ENCODE assay signal across 1 cellular context in genomic region chr2:231037202-231037730, GRCh38.
A peak's percentile ranks its signal among the peaks of the same experiment; 100 is the strongest.
TF ChIP-seq lines count a peak whose summit lies in the region.

TSS of gene C2orf72 (plus strand) at chr2:231037523. CDS start at chr2:231037566, 43 bp downstream.

TF ChIP-seq in HepG2, 621 proteins besides CTCF, POLR2A, EP300 and RAD21 (continued from another document and continues in another):
- TF ChIP-seq ZBED4 (CRISPR knock-in tag; IDR thresholded peaks at IDR 0.05; ENCODE audit: borderline replicate concordance) (no peak), ZMYM3 (CRISPR knock-in tag; IDR thresholded peaks at IDR 0.05) (peak; percentile 74), CEBPG (CRISPR knock-in tag; IDR thresholded peaks at IDR 0.05) (no peak), ZNF550 (CRISPR knock-in tag; IDR thresholded peaks at IDR 0.05; ENCODE audit: borderline replicate concordance) (no peak), AKNA (CRISPR knock-in tag; IDR thresholded peaks at IDR 0.05; ENCODE audit: borderline replicate concordance) (no peak), NKX3-1 (CRISPR knock-in tag; IDR thresholded peaks at IDR 0.05) (no peak; the same call in 1 of the 2 replicates), SMAD1 (CRISPR knock-in tag; IDR thresholded peaks at IDR 0.05; ENCODE audit: borderline replicate concordance, low read depth) (0 out of 2 replicates have a peak, but pooled peaks have one; percentile 19), EHMT2 (IDR thresholded peaks at IDR 0.05; ENCODE audit: borderline replicate concordance, low read depth, low read length) (no peak), JDP2 (CRISPR knock-in tag; IDR thresholded peaks at IDR 0.05; ENCODE audit: borderline replicate concordance) (peak; percentile 66; the same call in 1 of the 2 replicates), TEAD3 (CRISPR knock-in tag; optimal IDR thresholded peaks at IDR 0.05; ENCODE audit: borderline replicate concordance) (no peak), PHF8 (CRISPR knock-in tag; IDR thresholded peaks at IDR 0.05) (no peak), ZSCAN9 (CRISPR knock-in tag; IDR thresholded peaks at IDR 0.05; ENCODE audit: borderline replicate concordance) (no peak), ZNF773 (CRISPR knock-in tag; IDR thresholded peaks at IDR 0.05; ENCODE audit: borderline replicate concordance) (no peak), ZNF784 (CRISPR knock-in tag; IDR thresholded peaks at IDR 0.05; ENCODE audit: borderline replicate concordance) (no peak), JUND (CRISPR knock-in tag; IDR thresholded peaks at IDR 0.05) (no peak), ZNF709 (CRISPR knock-in tag; IDR thresholded peaks at IDR 0.05) (no peak), RBM39 (IDR thresholded peaks at IDR 0.05; ENCODE audit: low read depth, low read length, poor library complexity, severe bottlenecking) (no peak), NFRKB (IDR thresholded peaks at IDR 0.05) (no peak), PHF5A (CRISPR knock-in tag; IDR thresholded peaks at IDR 0.05; ENCODE audit: low read depth, unreplicated experiment) (no peak), HNF4G (IDR thresholded peaks at IDR 0.05; ENCODE audit: borderline replicate concordance, low read depth, low read length) (no peak), HNF4G (CRISPR knock-in tag; IDR thresholded peaks at IDR 0.05; ENCODE audit: borderline replicate concordance, low read depth) (0 out of 2 replicates have a peak, but pooled peaks have one; percentile 24), DDIT3 (CRISPR knock-in tag; IDR thresholded peaks at IDR 0.05) (no peak), SNAPC2 (CRISPR knock-in tag; IDR thresholded peaks at IDR 0.05) (no peak), KLF6 (CRISPR knock-in tag; IDR thresholded peaks at IDR 0.05) (0 out of 2 replicates have a peak, but pooled peaks have one; percentile 26), ZNF720 (CRISPR knock-in tag; IDR thresholded peaks at IDR 0.05) (no peak), NBN (conservative IDR thresholded peaks at IDR 0.05) (no peak), FOSL1 (CRISPR knock-in tag; IDR thresholded peaks at IDR 0.05; ENCODE audit: borderline replicate concordance) (no peak), ZNF615 (CRISPR knock-in tag; IDR thresholded peaks at IDR 0.05; ENCODE audit: borderline replicate concordance) (no peak), ZBTB21 (CRISPR knock-in tag; IDR thresholded peaks at IDR 0.05) (no peak), ZNF83 (CRISPR knock-in tag; IDR thresholded peaks at IDR 0.05; ENCODE audit: borderline replicate concordance) (no peak), PCBP2 (optimal IDR thresholded peaks at IDR 0.05; ENCODE audit: low read depth, low read length, poor library complexity, severe bottlenecking) (no peak), TCF7 (IDR thresholded peaks at IDR 0.05; ENCODE audit: low read depth) (no peak), SNAPC4 (CRISPR knock-in tag; IDR thresholded peaks at IDR 0.05) (no peak), RFX3 (CRISPR knock-in tag; IDR thresholded peaks at IDR 0.05) (no peak)
- TF ChIP-seq, protein P1, sequence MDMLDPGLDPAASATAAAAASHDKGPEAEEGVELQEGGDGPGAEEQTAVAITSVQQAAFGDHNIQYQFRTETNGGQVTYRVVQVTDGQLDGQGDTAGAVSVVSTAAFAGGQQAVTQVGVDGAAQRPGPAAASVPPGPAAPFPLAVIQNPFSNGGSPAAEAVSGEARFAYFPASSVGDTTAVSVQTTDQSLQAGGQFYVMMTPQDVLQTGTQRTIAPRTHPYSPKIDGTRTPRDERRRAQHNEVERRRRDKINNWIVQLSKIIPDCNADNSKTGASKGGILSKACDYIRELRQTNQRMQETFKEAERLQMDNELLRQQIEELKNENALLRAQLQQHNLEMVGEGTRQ (IDR thresholded peaks at IDR 0.05; ENCODE audit: low read depth, low read length): no peak
- TF ChIP-seq, protein P1 (CRISPR knock-in tag; IDR thresholded peaks at IDR 0.05; ENCODE audit: borderline replicate concordance): no peak
- TF ChIP-seq, protein P2, sequence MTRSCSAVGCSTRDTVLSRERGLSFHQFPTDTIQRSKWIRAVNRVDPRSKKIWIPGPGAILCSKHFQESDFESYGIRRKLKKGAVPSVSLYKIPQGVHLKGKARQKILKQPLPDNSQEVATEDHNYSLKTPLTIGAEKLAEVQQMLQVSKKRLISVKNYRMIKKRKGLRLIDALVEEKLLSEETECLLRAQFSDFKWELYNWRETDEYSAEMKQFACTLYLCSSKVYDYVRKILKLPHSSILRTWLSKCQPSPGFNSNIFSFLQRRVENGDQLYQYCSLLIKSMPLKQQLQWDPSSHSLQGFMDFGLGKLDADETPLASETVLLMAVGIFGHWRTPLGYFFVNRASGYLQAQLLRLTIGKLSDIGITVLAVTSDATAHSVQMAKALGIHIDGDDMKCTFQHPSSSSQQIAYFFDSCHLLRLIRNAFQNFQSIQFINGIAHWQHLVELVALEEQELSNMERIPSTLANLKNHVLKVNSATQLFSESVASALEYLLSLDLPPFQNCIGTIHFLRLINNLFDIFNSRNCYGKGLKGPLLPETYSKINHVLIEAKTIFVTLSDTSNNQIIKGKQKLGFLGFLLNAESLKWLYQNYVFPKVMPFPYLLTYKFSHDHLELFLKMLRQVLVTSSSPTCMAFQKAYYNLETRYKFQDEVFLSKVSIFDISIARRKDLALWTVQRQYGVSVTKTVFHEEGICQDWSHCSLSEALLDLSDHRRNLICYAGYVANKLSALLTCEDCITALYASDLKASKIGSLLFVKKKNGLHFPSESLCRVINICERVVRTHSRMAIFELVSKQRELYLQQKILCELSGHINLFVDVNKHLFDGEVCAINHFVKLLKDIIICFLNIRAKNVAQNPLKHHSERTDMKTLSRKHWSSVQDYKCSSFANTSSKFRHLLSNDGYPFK (CRISPR knock-in tag; IDR thresholded peaks at IDR 0.05; ENCODE audit: borderline replicate concordance): no peak
- TF ChIP-seq, protein P3, sequence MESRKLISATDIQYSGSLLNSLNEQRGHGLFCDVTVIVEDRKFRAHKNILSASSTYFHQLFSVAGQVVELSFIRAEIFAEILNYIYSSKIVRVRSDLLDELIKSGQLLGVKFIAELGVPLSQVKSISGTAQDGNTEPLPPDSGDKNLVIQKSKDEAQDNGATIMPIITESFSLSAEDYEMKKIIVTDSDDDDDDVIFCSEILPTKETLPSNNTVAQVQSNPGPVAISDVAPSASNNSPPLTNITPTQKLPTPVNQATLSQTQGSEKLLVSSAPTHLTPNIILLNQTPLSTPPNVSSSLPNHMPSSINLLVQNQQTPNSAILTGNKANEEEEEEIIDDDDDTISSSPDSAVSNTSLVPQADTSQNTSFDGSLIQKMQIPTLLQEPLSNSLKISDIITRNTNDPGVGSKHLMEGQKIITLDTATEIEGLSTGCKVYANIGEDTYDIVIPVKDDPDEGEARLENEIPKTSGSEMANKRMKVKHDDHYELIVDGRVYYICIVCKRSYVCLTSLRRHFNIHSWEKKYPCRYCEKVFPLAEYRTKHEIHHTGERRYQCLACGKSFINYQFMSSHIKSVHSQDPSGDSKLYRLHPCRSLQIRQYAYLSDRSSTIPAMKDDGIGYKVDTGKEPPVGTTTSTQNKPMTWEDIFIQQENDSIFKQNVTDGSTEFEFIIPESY (CRISPR knock-in tag; IDR thresholded peaks at IDR 0.05): no peak
